Comparison of ENCODE assay signal across 15 cellular contexts in the genomic region with DNA sequence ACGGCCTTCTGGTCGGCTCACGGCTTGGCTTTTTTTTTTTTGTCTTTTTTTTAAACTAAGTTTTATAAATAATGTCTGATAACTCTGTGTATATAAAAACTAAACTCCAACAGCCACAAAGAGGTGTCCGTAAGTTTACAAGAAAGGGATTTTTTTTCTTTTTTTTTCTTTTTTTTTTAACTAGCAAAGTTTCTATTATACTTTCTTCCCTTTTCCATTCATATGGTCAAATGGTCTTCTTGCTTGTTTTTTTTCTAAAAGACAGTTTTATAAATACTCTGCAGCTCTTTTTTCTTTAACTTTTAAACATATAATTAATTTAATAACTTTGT. TPM values are rescaled to one million over a fixed set of nuclear protein-coding genes. Genes with fewer than 3 reads are reported as not detected.
DNase-seq lines count a peak whose midpoint lies in the region; ATAC-seq, FAIRE-seq and TF ChIP-seq lines count a peak whose summit lies in the region.
"Had no signal": no experiment of that assay in that cellular context is flagged by ENCODE, and none has a peak within 500 bp of the region (broad histone marks: within the 10 kb centered on the region; RNA-seq: fewer than 3 reads in every experiment).

No MANE protein-coding gene starts in this region.

- H3K4me1 Mint-ChIP-seq in astrocyte (ENCODE audit: low read depth, unreplicated experiment) = peaks cover 27% of the 10 kb centered on the region
- H3K4me1 Mint-ChIP-seq in neural crest cell = peaks cover 27% of the 10 kb centered on the region

- BruUV-seq in A673 (replicated peaks; lab: Mats Ljungman, UMichigan) = TSS peak; percentile 23

- no peak for ATAC-seq in HG02798 (IDR thresholded peaks at IDR 0.05; ENCODE audit: poor library complexity, unreplicated experiment)

- no peak overlapping the region for H2AFZ ChIP-seq in astrocyte (ENCODE audit: low read depth, low read length)

- H3K27me3 ChIP-seq in A673 (replicated peaks; ENCODE audit: insufficient read depth, low read depth, low read length, poor library complexity) (no peaks in the 10 kb centered on the region), astrocyte (ENCODE audit: insufficient read depth, low read length) (no peaks in the 10 kb centered on the region), thyroid gland (no peaks in the 10 kb centered on the region)

- no peaks in the 10 kb centered on the region for H3K9me3 Mint-ChIP-seq in astrocyte (ENCODE audit: unreplicated experiment)
- H3K9me3 Mint-ChIP-seq in neural crest cell = no peaks in the 10 kb centered on the region
- H3K9me3 Mint-ChIP-seq: CD4-positive, alpha-beta memory T cell had no signal

- DNase-seq in A673 (ENCODE audit: low spot score) = no peak
- no peak for DNase-seq in astrocyte (ENCODE audit: low read depth)
- DNase-seq in neural crest cell (ENCODE audit: low read depth, low spot score) = no peak
- no peak for DNase-seq in NCI-H1436 treated with DMSO at 0.1 percent for 48 hours (lab: John Stamatoyannopoulos, UW)
- no peak for DNase-seq in ureter (ENCODE audit: low spot score)
- DNase-seq in thyroid gland = no peak
- DNase-seq: AML-193; Calu3; CD4-positive, alpha-beta memory T cell; HCEC 1CT; KBM-7; NCI-H146; NCI-H524 treated with DMSO at 0.1 percent for 48 hours had no signal

- no peak for TF ChIP-seq CTCF in A673 (conservative IDR thresholded peaks at IDR 0.05; ENCODE audit: low read depth, low read length)
- no peak for TF ChIP-seq CTCF in HEK293 (tag by site-specific recombination; IDR thresholded peaks at IDR 0.05)
- no peak for TF ChIP-seq CTCF in astrocyte (IDR thresholded peaks at IDR 0.05; ENCODE audit: insufficient read depth, low read depth, low read length)
- TF ChIP-seq CTCF in neural crest cell (conservative IDR thresholded peaks at IDR 0.05) = no peak
- no peak for TF ChIP-seq CTCF in thyroid gland (IDR thresholded peaks at IDR 0.05)

- H3K36me3 Mint-ChIP-seq in astrocyte (ENCODE audit: low read depth, unreplicated experiment) (peaks cover 10% of the 10 kb centered on the region), neural crest cell (ENCODE audit: low read depth) (peaks cover 3% of the 10 kb centered on the region)

- TF ChIP-seq POLR2A in thyroid gland (IDR thresholded peaks at IDR 0.05) = no peak

- peaks cover 34% of the 10 kb centered on the region for H3K4me1 ChIP-seq in A673 (ENCODE audit: insufficient read depth, low read length, poor library complexity, severe bottlenecking)
- peaks cover 5% of the 10 kb centered on the region; the same call in 1 of the 2 replicates for H3K4me1 ChIP-seq in HEK293 (ENCODE audit: control insufficient read depth, insufficient read depth, low read length)
- H3K4me1 ChIP-seq in astrocyte (ENCODE audit: insufficient read depth, low read length) = peaks cover 31% of the 10 kb centered on the region
- H3K4me1 ChIP-seq in thyroid gland = peaks cover 41 to 57% of the 10 kb centered on the region in 2 donors

- no peak overlapping the region for H3K9ac ChIP-seq in astrocyte (ENCODE audit: low read length)

- peaks cover 19% of the 10 kb centered on the region for H3K36me3 ChIP-seq in A673 (ENCODE audit: insufficient read depth, low read length, poor library complexity, severe bottlenecking)
- peaks cover 6 to 41% of the 10 kb centered on the region in 2 experiments; a peak in 1 of 3 replicates for H3K36me3 ChIP-seq in HEK293 (ENCODE audit: control insufficient read depth in 2 of 2, insufficient read depth in 1 of 2, low read length in 2 of 2)
- H3K36me3 ChIP-seq in astrocyte (ENCODE audit: insufficient read depth, low read length) = peaks cover 5% of the 10 kb centered on the region
- peaks cover 13 to 14% of the 10 kb centered on the region in 2 donors for H3K36me3 ChIP-seq in thyroid gland

- peak overlapping the region; percentile 23 for H3K27ac Mint-ChIP-seq in astrocyte (ENCODE audit: unreplicated experiment)
- no peak overlapping the region for H3K27ac Mint-ChIP-seq in neural crest cell (ENCODE audit: unreplicated experiment)

- CTCF ChIA-PET in A673 (lab: Charles Lee) (no interaction called here), HEK293 (lab: Yijun Ruan, JAX) (interaction anchor here (0.6 kb wide), 2 partner anchors 14 to 217 kb away, joined by 3 read pairs; no protein-coding TSS in a partner anchor)

- peaks cover 83% of the 10 kb centered on the region for H4K20me1 ChIP-seq in astrocyte (ENCODE audit: insufficient read depth, low read length)

- FAIRE-seq in astrocyte (lab: Jason Lieb, UNC) = no peak

- POLR2A ChIA-PET in A673 (lab: Charles Lee; ENCODE audit: low non-redundant PET) = no interaction called here
- POLR2A ChIA-PET in HEK293 (lab: Yijun Ruan, JAX) = interaction anchor here (0.7 to 1.2 kb wide), 2 partner anchors 9 to 58 kb away, joined by 4 read pairs; a partner anchor contains a TSS

- H3K27me3 Mint-ChIP-seq in astrocyte (ENCODE audit: low read depth, unreplicated experiment) (no peaks in the 10 kb centered on the region), neural crest cell (ENCODE audit: low read depth) (peaks cover 2% of the 10 kb centered on the region)
- H3K27me3 Mint-ChIP-seq: CD4-positive, alpha-beta memory T cell had no signal

- H3K4me3 Mint-ChIP-seq in astrocyte (ENCODE audit: unreplicated experiment) (peak overlapping the region; percentile 14), neural crest cell (peak overlapping the region; percentile 66)

- H3K4me2 ChIP-seq in astrocyte (ENCODE audit: low read length) = no peak overlapping the region

- H3K79me2 ChIP-seq in astrocyte (ENCODE audit: insufficient read depth, low read length) = peaks cover 95% of the 10 kb centered on the region

- intact Hi-C loops in A673 (cut with micrococcal nuclease; ENCODE audit: unreplicated experiment) (no loop called here), thyroid gland (cut with DNase I) (no loop called here)

- 91 to 93% methylated on average over 4 of the region's 4 CpGs for WGBS in thyroid gland, 2 donors

- H3K4me3 ChIP-seq in A673 (ENCODE audit: low read depth, low read length, poor library complexity, severe bottlenecking) (no peak overlapping the region), HEK293 (ENCODE audit: low read depth, low read length) (no peak overlapping the region), astrocyte (ENCODE audit: insufficient read depth, low read depth, low read length) (no peak overlapping the region), thyroid gland (replicated peaks in 1 of 3) (no peak overlapping the region)

- H3K27ac ChIP-seq in A673 (ENCODE audit: low read depth, low read length, poor library complexity, severe bottlenecking) (peak overlapping the region; percentile 21), HEK293 (ENCODE audit: extremely low read depth, low read depth, low read length) (no peak overlapping the region), astrocyte (ENCODE audit: low read depth, low read length) (no peak overlapping the region), thyroid gland (no peak overlapping the region)

- H3K9me3 ChIP-seq in A673 (ENCODE audit: low read depth, low read length, poor library complexity, severe bottlenecking) (no peaks in the 10 kb centered on the region), HEK293 (ENCODE audit: control insufficient read depth, insufficient read depth, low read depth, low read length) (no peaks in the 10 kb centered on the region), astrocyte (ENCODE audit: insufficient read depth, low read depth, low read length) (no peaks in the 10 kb centered on the region), thyroid gland (no peaks in the 10 kb centered on the region)

TF ChIP-seq in HEK293, 187 proteins besides CTCF, POLR2A, EP300 and RAD21:
- TF ChIP-seq ZNF610 (tag by site-specific recombination; IDR thresholded peaks at IDR 0.05; ENCODE audit: borderline replicate concordance) = no peak
- TF ChIP-seq, protein P1, sequence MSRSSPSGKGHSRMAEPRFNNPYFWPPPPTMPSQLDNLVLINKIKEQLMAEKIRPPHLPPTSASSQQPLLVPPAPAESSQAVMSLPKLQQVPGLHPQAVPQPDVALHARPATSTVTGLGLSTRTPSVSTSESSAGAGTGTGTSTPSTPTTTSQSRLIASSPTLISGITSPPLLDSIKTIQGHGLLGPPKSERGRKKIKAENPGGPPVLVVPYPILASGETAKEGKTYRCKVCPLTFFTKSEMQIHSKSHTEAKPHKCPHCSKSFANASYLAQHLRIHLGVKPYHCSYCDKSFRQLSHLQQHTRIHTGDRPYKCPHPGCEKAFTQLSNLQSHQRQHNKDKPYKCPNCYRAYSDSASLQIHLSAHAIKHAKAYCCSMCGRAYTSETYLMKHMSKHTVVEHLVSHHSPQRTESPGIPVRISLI (tag by site-specific recombination; IDR thresholded peaks at IDR 0.05) = peak; percentile 78
- no peak for TF ChIP-seq ZNF660 (tag by site-specific recombination; IDR thresholded peaks at IDR 0.05)
TF ChIP-seq in HEK293: peak in this region for 1.

RNA-seq across cellular contexts. Expression of a gene that starts 3.5 kb away (rescaled TPM):
- total RNA-seq in A673 (2021) = 34.8 and 36.6 TPM in 2 replicates
- 26.5 and 30.2 TPM in 2 replicates for total RNA-seq in astrocyte
- total RNA-seq in neural crest cell = 25.5 and 26.2 TPM in 2 replicates
- total RNA-seq in ureter = 30.4 TPM
- total RNA-seq in thyroid gland = 10 to 100 TPM in 3 of 4 donors, 1 to 10 TPM in 1; 8.9 to 23.5 (median 15.8) TPM

RNA-seq across cellular contexts. Expression of a gene that starts 6.0 kb away (rescaled TPM):
- 46.7 and 49.7 TPM in 2 replicates for total RNA-seq in A673 (2021)
- 33.2 and 35.8 TPM in 2 replicates for total RNA-seq in astrocyte
- total RNA-seq in neural crest cell = 24.1 and 24.2 TPM in 2 replicates
- total RNA-seq in ureter = 14.1 TPM
- total RNA-seq in thyroid gland = 10 to 100 TPM; 28.2 to 51.8 (median 36.4) TPM

RNA-seq across cellular contexts. Expression of a gene that starts 10.3 kb away (rescaled TPM):
- total RNA-seq in A673 (2021) (55.4 and 58.3 TPM in 2 replicates), astrocyte (26.0 and 31.6 TPM in 2 replicates), neural crest cell (86.2 and 92.4 TPM in 2 replicates), ureter (58.9 TPM), thyroid gland (10 to 100 TPM; 30.4 to 36.5 (median 34.2) TPM)

RNA-seq across cellular contexts. Expression of a gene that starts 15.6 kb away (rescaled TPM):
- 75.5 and 108 TPM in 2 replicates for total RNA-seq in A673 (2021)
- total RNA-seq in astrocyte = 164 and 191 TPM in 2 replicates
- 93.0 and 102 TPM in 2 replicates for total RNA-seq in neural crest cell
- 63.9 TPM for total RNA-seq in ureter
- 10 to 100 TPM in 2 of 4 donors, 1 to 10 TPM in 2; 5.5 to 29.2 (median 13.9) TPM for total RNA-seq in thyroid gland

RNA-seq across cellular contexts. Expression of a gene that starts 19.5 kb away (rescaled TPM):
- 0.75 and 0.87 TPM in 2 replicates for total RNA-seq in A673 (2021)
- 2.0 and 2.7 TPM in 2 replicates for total RNA-seq in astrocyte
- 0.93 and 1.1 TPM in 2 replicates for total RNA-seq in neural crest cell
- total RNA-seq in ureter = 0.29 TPM
- total RNA-seq in thyroid gland = 1 to 10 TPM in 1 of 4 donors, under 1 TPM in 2, not detected in 1; 0.33 to 1.1 (median 0.38) TPM
